Comparison of ENCODE assay signal across 14 cellular contexts in the genomic region with DNA sequence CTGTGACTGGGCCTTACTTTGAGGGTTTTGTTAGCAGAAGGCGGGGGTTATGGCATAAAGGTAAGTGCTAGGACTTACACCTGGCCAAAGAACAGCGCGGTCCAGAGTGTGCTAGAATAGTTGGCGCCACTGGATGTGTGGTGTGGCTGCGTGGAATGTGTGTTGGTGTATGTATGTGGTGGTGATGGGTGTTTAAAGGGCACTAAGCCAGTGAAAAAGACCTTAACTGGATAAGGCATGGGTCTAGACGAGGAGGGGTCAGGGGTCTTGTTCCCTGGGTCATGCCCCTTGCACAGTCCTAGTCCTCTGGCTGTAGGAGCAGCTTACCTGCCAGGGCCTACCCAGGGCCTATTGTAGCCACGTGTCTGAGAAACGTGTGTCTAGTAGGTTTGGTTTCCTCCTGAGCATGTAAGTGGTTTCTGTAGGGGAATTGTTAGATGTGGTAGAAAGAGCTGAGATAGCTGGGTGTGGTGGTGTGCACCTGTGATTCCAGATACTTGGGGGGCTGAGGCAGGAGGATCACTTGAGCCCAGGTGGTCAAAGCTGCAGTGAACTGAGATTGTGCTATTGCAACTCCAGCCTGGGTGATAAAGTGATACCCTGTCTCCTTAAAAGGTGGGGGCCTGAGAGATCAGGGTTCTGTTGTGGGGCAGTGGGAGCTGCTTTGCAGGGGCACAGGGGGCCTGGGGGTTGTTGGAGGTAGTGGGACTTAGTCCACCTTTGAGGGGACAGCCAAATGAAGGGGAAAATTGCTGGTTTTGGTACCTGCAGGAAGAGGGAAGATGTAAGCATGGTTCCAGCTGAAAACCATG. TPM values are rescaled to one million over a fixed set of nuclear protein-coding genes. Genes with fewer than 3 reads are reported as not detected.
A peak's percentile ranks its signal among the peaks of the same experiment; 100 is the strongest.
DNase-seq lines count a peak whose midpoint lies in the region; ATAC-seq and TF ChIP-seq lines count a peak whose summit lies in the region.
"Had no signal": no experiment of that assay in that cellular context is flagged by ENCODE, and none has a peak within 500 bp of the region (broad histone marks: within the 10 kb centered on the region; RNA-seq: fewer than 3 reads in every experiment).

No MANE protein-coding gene starts in this region.

- H3K27me3 ChIP-seq in GM23338 (ENCODE audit: insufficient read depth), result no peaks in the 10 kb centered on the region
- H3K27me3 ChIP-seq: body of pancreas, transverse colon had no signal

- no peak overlapping the region for H3K4me3 ChIP-seq in GM23338
- H3K4me3 ChIP-seq: body of pancreas, transverse colon had no signal

- peaks cover 2% of the 10 kb centered on the region; the same call in 2 of the 3 replicates for H3K4me1 Mint-ChIP-seq in GM23338
- H3K4me1 Mint-ChIP-seq in activated CD8-positive, alpha-beta T cell treated with anti-CD3 and anti-CD28 coated beads, Interleukin-2, amount 10 ng/mL, durations not matched to agents 7 days and 5 days (ENCODE audit: low read depth), result peaks cover 16% of the 10 kb centered on the region
- peaks cover 62 to 80% (median 67%) of the 10 kb centered on the region in 3 donors for H3K4me1 Mint-ChIP-seq in naive B cell

- H3K9me2 ChIP-seq in GM23338 (ENCODE audit: insufficient read depth), result no peaks in the 10 kb centered on the region

- TF ChIP-seq CTCF in GM23338 (conservative IDR thresholded peaks at IDR 0.05; ENCODE audit: low read depth in 2 of 2), result no peak

- POLR2A ChIA-PET in activated CD8-positive, alpha-beta T cell treated with anti-CD3 and anti-CD28 coated beads, Interleukin-2, amount 10 ng/mL, durations not matched to agents 7 days and 5 days (lab: Charles Lee), result interaction anchor here (0.5 kb wide), 1 partner anchor 34 kb away, joined by 3 read pairs; no protein-coding TSS in a partner anchor

- no peak overlapping the region for H2AFZ ChIP-seq in GM23338

- H3K27ac ChIP-seq in GM23338 (ENCODE audit: low read depth), result peak overlapping the region; percentile 36; the same call in 1 of the 2 replicates
- H3K27ac ChIP-seq: 22Rv1, body of pancreas, transverse colon had no signal

- DNase-seq in DMS 273 (lab: John Stamatoyannopoulos, UW; ENCODE audit: unreplicated experiment) (peak; percentile 15), DMS 273 treated with DMSO at 0.1 percent for 48 hours (lab: John Stamatoyannopoulos, UW) (no peak), GM23338 (ENCODE audit: low spot score) (no peak), naive B cell (no peak), NCI-H1417 treated with DMSO at 0.1 percent for 48 hours (lab: John Stamatoyannopoulos, UW) (no peak), activated gamma-delta T cell (lab: John Stamatoyannopoulos, UW) (no peak), NCI-H1694 treated with DMSO at 0.1 percent for 48 hours (lab: John Stamatoyannopoulos, UW) (no peak)
- DNase-seq in activated CD8-positive, alpha-beta T cell treated with anti-CD3 and anti-CD28 coated beads, Interleukin-2, amount 10 ng/mL, durations not matched to agents 7 days and 5 days, result no peak
- DNase-seq: body of pancreas, mesendoderm, NCI-H1092, NCI-H510A, transverse colon had no signal

- H3K9me3 Mint-ChIP-seq in GM23338 (peaks cover 9% of the 10 kb centered on the region), naive B cell (peaks cover 5 to 9% (median 7%) of the 10 kb centered on the region in 7 donors)
- no peaks in the 10 kb centered on the region for H3K9me3 Mint-ChIP-seq in activated CD8-positive, alpha-beta T cell treated with anti-CD3 and anti-CD28 coated beads, Interleukin-2, amount 10 ng/mL, durations not matched to agents 7 days and 5 days (ENCODE audit: insufficient read depth)

- no peaks in the 10 kb centered on the region for H3K4me1 ChIP-seq in GM23338 (ENCODE audit: insufficient read depth)

- H3K4me3 Mint-ChIP-seq in GM23338 (no peak overlapping the region), naive B cell (peak overlapping the region; percentile 44 to 85 (median 72))
- H3K4me3 Mint-ChIP-seq in activated CD8-positive, alpha-beta T cell treated with anti-CD3 and anti-CD28 coated beads, Interleukin-2, amount 10 ng/mL, durations not matched to agents 7 days and 5 days, result no peak overlapping the region

- CTCF ChIA-PET in activated CD8-positive, alpha-beta T cell treated with anti-CD3 and anti-CD28 coated beads, Interleukin-2, amount 10 ng/mL, durations not matched to agents 7 days and 5 days (lab: Charles Lee), result interaction anchor here (1.0 kb wide), 1 partner anchor 446 kb away, joined by 3 read pairs; no protein-coding TSS in a partner anchor

- H3K27ac Mint-ChIP-seq in GM23338 (no peak overlapping the region), naive B cell (peak overlapping the region; percentile 86 to 98 (median 93))
- H3K27ac Mint-ChIP-seq in activated CD8-positive, alpha-beta T cell treated with anti-CD3 and anti-CD28 coated beads, Interleukin-2, amount 10 ng/mL, durations not matched to agents 7 days and 5 days, result no peak overlapping the region

- peak; percentile 13; the same call in 1 of the 3 replicates for ATAC-seq in GM23338
- ATAC-seq in activated CD8-positive, alpha-beta T cell treated with anti-CD3 and anti-CD28 coated beads, Interleukin-2, amount 10 ng/mL, durations not matched to agents 7 days and 5 days, result peak; percentile 40
- ATAC-seq in naive B cell (ENCODE audit: low read depth in 2 of 2), result no peak
- ATAC-seq: body of pancreas had no signal

- H4K20me1 ChIP-seq in GM23338 (replicated peaks; ENCODE audit: insufficient read depth), result peaks cover 5% of the 10 kb centered on the region; the same call in 1 of the 2 replicates

- H3K4me2 ChIP-seq in GM23338, result no peak overlapping the region

- H3F3A ChIP-seq in GM23338 (replicated peaks; ENCODE audit: low read depth), result peaks cover 8% of the 10 kb centered on the region; the same call in 1 of the 2 replicates

- H3K27me3 Mint-ChIP-seq in GM23338 (ENCODE audit: insufficient read depth, low read depth, poor library complexity) (peaks cover 9% of the 10 kb centered on the region), naive B cell (no peaks in the 10 kb centered on the region)
- H3K27me3 Mint-ChIP-seq in activated CD8-positive, alpha-beta T cell treated with anti-CD3 and anti-CD28 coated beads, Interleukin-2, amount 10 ng/mL, durations not matched to agents 7 days and 5 days (ENCODE audit: low read depth), result no peaks in the 10 kb centered on the region

- H3K36me3 Mint-ChIP-seq in GM23338 (ENCODE audit: low read depth) (peaks cover 56% of the 10 kb centered on the region), naive B cell (peaks cover 9 to 20% of the 10 kb centered on the region in 2 donors)
- peaks cover 32% of the 10 kb centered on the region for H3K36me3 Mint-ChIP-seq in activated CD8-positive, alpha-beta T cell treated with anti-CD3 and anti-CD28 coated beads, Interleukin-2, amount 10 ng/mL, durations not matched to agents 7 days and 5 days (ENCODE audit: low read depth)

- H3K36me3 ChIP-seq in GM23338 (ENCODE audit: insufficient read depth), result peaks cover 33% of the 10 kb centered on the region; the same call in 1 of the 2 replicates

- no peaks in the 10 kb centered on the region; the same call in 1 of the 2 replicates for H3K79me2 ChIP-seq in GM23338 (replicated peaks; ENCODE audit: insufficient read depth)

TF ChIP-seq in GM23338, 12 proteins besides CTCF, POLR2A, EP300 and RAD21 (continues in another document):
- TF ChIP-seq POLR2AphosphoS5 (IDR thresholded peaks at IDR 0.05; ENCODE audit: low read depth), result peak; percentile 54; the same call in 1 of the 2 replicates

RNA-seq across cellular contexts. Expression of gene HSPA4, which starts 55.2 kb away (rescaled TPM):
- total RNA-seq in GM23338 (2014; rRNA removed; shearing (Covaris generic)), result 340 and 371 TPM in 2 replicates
- 288 and 343 TPM in 2 replicates for polyA plus RNA-seq in GM23338 (2016; fragmentation: Nextera tagmentation; extraction: Ambion mirVana)
- 100 to 1,000 TPM; 106 to 108 TPM for total RNA-seq in activated CD8-positive, alpha-beta T cell treated with anti-CD3 and anti-CD28 coated beads, Interleukin-2, amount 10 ng/mL, durations not matched to agents 7 days and 5 days
- polyA plus RNA-seq in naive B cell (ENCODE audit: low read depth in 6 of 6), result 100 to 1,000 TPM in 2 of 6 donors, 10 to 100 TPM in 4; 92.4 to 113 (median 96.2) TPM

Comparison
In these comparisons a context has a peak if more than half of its experiments do, and no peak if none do; other contexts are left out.
1. ATAC-seq: peak in GM23338 (single experiment) and activated CD8-positive, alpha-beta T cell treated with anti-CD3 and anti-CD28 coated beads, Interleukin-2, amount 10 ng/mL, durations not matched to agents 7 days and 5 days (single experiment); none in naive B cell (0 of 2).
2. H3K27ac Mint-ChIP-seq: peak in naive B cell (6 of 6); none in GM23338 (single experiment) and activated CD8-positive, alpha-beta T cell treated with anti-CD3 and anti-CD28 coated beads, Interleukin-2, amount 10 ng/mL, durations not matched to agents 7 days and 5 days (single experiment).
3. H3K4me3 Mint-ChIP-seq: peak in naive B cell (8 of 8); none in GM23338 (single experiment) and activated CD8-positive, alpha-beta T cell treated with anti-CD3 and anti-CD28 coated beads, Interleukin-2, amount 10 ng/mL, durations not matched to agents 7 days and 5 days (single experiment).